2 cellular contexts compared by ENCODE assay signal in genomic region chr1:32052887-32053286, GRCh38.
TF ChIP-seq lines count a peak whose summit lies in the region.

No MANE protein-coding gene starts in this region.

TF ChIP-seq in IMR-90, 13 proteins besides CTCF, POLR2A, EP300 and RAD21:
- TF ChIP-seq FOS (IDR thresholded peaks at IDR 0.05; ENCODE audit: low read depth, low read length) = peak; percentile 40
- TF ChIP-seq USF2 (IDR thresholded peaks at IDR 0.05; ENCODE audit: low read depth, low read length) = no peak
- no peak for TF ChIP-seq CEBPB (IDR thresholded peaks at IDR 0.05; ENCODE audit: low read depth, low read length)
- TF ChIP-seq MAFK (IDR thresholded peaks at IDR 0.05; ENCODE audit: low read depth, low read length) = peak; percentile 70
- no peak for TF ChIP-seq MXI1 (IDR thresholded peaks at IDR 0.05; ENCODE audit: borderline replicate concordance, low read depth, low read length)

TF ChIP-seq in K562, 482 proteins besides CTCF, POLR2A, EP300 and RAD21:
- TF ChIP-seq C11orf30 (IDR thresholded peaks at IDR 0.05; ENCODE audit: low read depth) = peak; percentile 44
- TF ChIP-seq THRA (IDR thresholded peaks at IDR 0.05) = no peak
